17 cellular contexts compared by ENCODE assay signal in genomic region chr2:218069606-218070300, GRCh38. TPM values are rescaled to one million over a fixed set of nuclear protein-coding genes. Genes with fewer than 3 reads are reported as not detected.
DNase-seq lines count a peak whose midpoint lies in the region; ATAC-seq and TF ChIP-seq lines count a peak whose summit lies in the region.
"Had no signal": no experiment of that assay in that cellular context is flagged by ENCODE, and none has a peak within 500 bp of the region (broad histone marks: within the 10 kb centered on the region; RNA-seq: fewer than 3 reads in every experiment).

No MANE protein-coding gene starts in this region.

- H3K9me3 Mint-ChIP-seq in T-helper 2 cell treated with Interferon-gamma antibody and Interleukin-4, amounts not matched to agents 5 μg/mL and 100 μg/mL, for 36 hours, result no peaks in the 10 kb centered on the region
- no peaks in the 10 kb centered on the region for H3K9me3 Mint-ChIP-seq in CD8-positive, alpha-beta memory T cell
- H3K9me3 Mint-ChIP-seq in T-cell, result no peaks in the 10 kb centered on the region
- no peaks in the 10 kb centered on the region for H3K9me3 Mint-ChIP-seq in stimulated activated naive B cell treated with anti-CD40 and anti-IgM and Interleukin-4, amounts not matched to agents 10 μg/mL and 1 μg/mL and 100 μg/mL, for 72 hours
- H3K9me3 Mint-ChIP-seq: CD4-positive, alpha-beta T cell had no signal

- no peak for ATAC-seq in T-cell (replicated peaks in 1 of 4)
- ATAC-seq in stimulated activated naive B cell treated with anti-CD40 and anti-IgM and Interleukin-4, amounts not matched to agents 10 μg/mL and 1 μg/mL and 100 μg/mL, for 72 hours (replicated peaks), result no peak

- POLR2A ChIA-PET in CD8-positive, alpha-beta memory T cell (lab: Charles Lee), result no interaction called here
- POLR2A ChIA-PET in T-cell (lab: Charles Lee), result no interaction called here

- peaks cover 4% of the 10 kb centered on the region for H3K27me3 Mint-ChIP-seq in T-helper 2 cell treated with Interferon-gamma antibody and Interleukin-4, amounts not matched to agents 5 μg/mL and 100 μg/mL, for 36 hours (ENCODE audit: low read depth)
- H3K27me3 Mint-ChIP-seq in CD8-positive, alpha-beta memory T cell, result peaks cover 14 to 32% of the 10 kb centered on the region in 2 donors
- H3K27me3 Mint-ChIP-seq in T-cell, result peaks cover 16 to 18% of the 10 kb centered on the region in 2 donors
- H3K27me3 Mint-ChIP-seq in stimulated activated naive B cell treated with anti-CD40 and anti-IgM and Interleukin-4, amounts not matched to agents 10 μg/mL and 1 μg/mL and 100 μg/mL, for 72 hours, result peaks cover 37 to 46% of the 10 kb centered on the region in 2 donors

- H3K27ac ChIP-seq in CD8-positive, alpha-beta memory T cell (ENCODE audit: low read depth, low read length), result no peak overlapping the region
- no peak overlapping the region for H3K27ac ChIP-seq in esophagus muscularis mucosa (replicated peaks in 1 of 4)
- H3K27ac ChIP-seq: 22Rv1, GM23248 had no signal

- peaks cover 4% of the 10 kb centered on the region for H3K4me1 Mint-ChIP-seq in T-helper 2 cell treated with Interferon-gamma antibody and Interleukin-4, amounts not matched to agents 5 μg/mL and 100 μg/mL, for 36 hours (ENCODE audit: low read depth)
- peaks cover 3 to 13% (median 8%) of the 10 kb centered on the region in 3 donors for H3K4me1 Mint-ChIP-seq in CD8-positive, alpha-beta memory T cell
- peaks cover 8 to 22% (median 11%) of the 10 kb centered on the region in 3 donors for H3K4me1 Mint-ChIP-seq in T-cell
- peaks cover 11 to 19% of the 10 kb centered on the region in 2 donors for H3K4me1 Mint-ChIP-seq in stimulated activated naive B cell treated with anti-CD40 and anti-IgM and Interleukin-4, amounts not matched to agents 10 μg/mL and 1 μg/mL and 100 μg/mL, for 72 hours

- DNase-seq in T-helper 2 cell treated with Interferon-gamma antibody and Interleukin-4, amounts not matched to agents 5 μg/mL and 100 μg/mL, for 36 hours (ENCODE audit: low spot score), result no peak
- no peak for DNase-seq in T-helper 2 cell
- DNase-seq in CD8-positive, alpha-beta memory T cell, result no peak
- no peak for DNase-seq in T-cell
- peak; percentile 78 for DNase-seq in esophagus muscularis mucosa (ENCODE audit: extremely low spot score)
- DNase-seq in stimulated activated naive B cell treated with anti-CD40 and anti-IgM and Interleukin-4, amounts not matched to agents 10 μg/mL and 1 μg/mL and 100 μg/mL, for 72 hours, result no peak
- DNase-seq in NCI-H345 treated with DMSO at 0.1 percent for 48 hours (lab: John Stamatoyannopoulos, UW; ENCODE audit: unreplicated experiment), result no peak
- no peak for DNase-seq in hypothalamus (lab: John Stamatoyannopoulos, UW)
- DNase-seq: GM23248, NCI-H1436 treated with DMSO at 0.1 percent for 48 hours, NCI-H2081, NCI-H510A had no signal

- H3K9me3 ChIP-seq in CD8-positive, alpha-beta memory T cell (ENCODE audit: low read length), result no peaks in the 10 kb centered on the region
- no peaks in the 10 kb centered on the region for H3K9me3 ChIP-seq in esophagus muscularis mucosa
- H3K9me3 ChIP-seq: BE2C had no signal

- no peaks in the 10 kb centered on the region for H3K36me3 Mint-ChIP-seq in T-helper 2 cell treated with Interferon-gamma antibody and Interleukin-4, amounts not matched to agents 5 μg/mL and 100 μg/mL, for 36 hours (ENCODE audit: low read depth)
- no peaks in the 10 kb centered on the region for H3K36me3 Mint-ChIP-seq in CD8-positive, alpha-beta memory T cell
- no peaks in the 10 kb centered on the region for H3K36me3 Mint-ChIP-seq in T-cell
- H3K36me3 Mint-ChIP-seq in stimulated activated naive B cell treated with anti-CD40 and anti-IgM and Interleukin-4, amounts not matched to agents 10 μg/mL and 1 μg/mL and 100 μg/mL, for 72 hours, result no peaks in the 10 kb centered on the region

- H3K4me3 ChIP-seq in CD8-positive, alpha-beta memory T cell (ENCODE audit: low read length), result no peak overlapping the region
- H3K4me3 ChIP-seq in esophagus muscularis mucosa, result no peak overlapping the region
- H3K4me3 ChIP-seq: GM23248 had no signal

- intact Hi-C loops in esophagus muscularis mucosa (cut with DNase I), result no loop called here

- peaks cover 5% of the 10 kb centered on the region for H3K4me1 ChIP-seq in CD8-positive, alpha-beta memory T cell (ENCODE audit: insufficient read depth, low read length)
- H3K4me1 ChIP-seq in esophagus muscularis mucosa, result peaks cover 0 to 11% (median 9%) of the 10 kb centered on the region in 4 donors
- H3K4me1 ChIP-seq: BE2C had no signal

- 87% methylated on average over 9 of the region's 9 CpGs for WGBS in esophagus muscularis mucosa

- TF ChIP-seq CTCF in esophagus muscularis mucosa (IDR thresholded peaks at IDR 0.05), result no peak

- peak overlapping the region; percentile 16 for H3K27ac Mint-ChIP-seq in T-helper 2 cell treated with Interferon-gamma antibody and Interleukin-4, amounts not matched to agents 5 μg/mL and 100 μg/mL, for 36 hours
- no peak overlapping the region for H3K27ac Mint-ChIP-seq in CD8-positive, alpha-beta memory T cell
- no peak overlapping the region for H3K27ac Mint-ChIP-seq in T-cell
- no peak overlapping the region for H3K27ac Mint-ChIP-seq in stimulated activated naive B cell treated with anti-CD40 and anti-IgM and Interleukin-4, amounts not matched to agents 10 μg/mL and 1 μg/mL and 100 μg/mL, for 72 hours
- H3K27ac Mint-ChIP-seq: CD4-positive, alpha-beta T cell had no signal

- TF ChIP-seq POLR2A in esophagus muscularis mucosa (IDR thresholded peaks at IDR 0.05; ENCODE audit: low read depth), result no peak

- H3K27me3 ChIP-seq in CD8-positive, alpha-beta memory T cell (ENCODE audit: insufficient read depth, low read length, poor library complexity, severe bottlenecking), result peaks cover 4% of the 10 kb centered on the region
- peaks cover 0 to 26% (median 0%) of the 10 kb centered on the region in 4 donors for H3K27me3 ChIP-seq in esophagus muscularis mucosa
- H3K27me3 ChIP-seq: BE2C had no signal

- H3K36me3 ChIP-seq in CD8-positive, alpha-beta memory T cell (ENCODE audit: insufficient read depth, low read length), result no peaks in the 10 kb centered on the region
- no peaks in the 10 kb centered on the region for H3K36me3 ChIP-seq in esophagus muscularis mucosa
- H3K36me3 ChIP-seq: BE2C had no signal

- peak overlapping the region; percentile 30 for H3K4me3 Mint-ChIP-seq in T-helper 2 cell treated with Interferon-gamma antibody and Interleukin-4, amounts not matched to agents 5 μg/mL and 100 μg/mL, for 36 hours
- peak overlapping the region in 5 of 7 donors; percentile 66 to 77 (median 69) for H3K4me3 Mint-ChIP-seq in CD8-positive, alpha-beta memory T cell
- peak overlapping the region in 2 of 3 donors; percentile 43 to 64 for H3K4me3 Mint-ChIP-seq in T-cell
- H3K4me3 Mint-ChIP-seq in stimulated activated naive B cell treated with anti-CD40 and anti-IgM and Interleukin-4, amounts not matched to agents 10 μg/mL and 1 μg/mL and 100 μg/mL, for 72 hours, result peak overlapping the region in 1 of 2 donors; percentile 11

- CTCF ChIA-PET in CD8-positive, alpha-beta memory T cell (lab: Charles Lee), result interaction anchor here (1.1 to 1.4 kb wide), 4 partner anchors 12 to 28 kb away, joined by 3 to 5 read pairs (median 4); no protein-coding TSS in a partner anchor
- CTCF ChIA-PET in T-cell (lab: Charles Lee), result interaction anchor here in 1 of 2 donors (0.7 kb wide), 1 partner anchor 70 kb away, joined by 3 read pairs; no protein-coding TSS in a partner anchor

- TF ChIP-seq EP300 in esophagus muscularis mucosa (IDR thresholded peaks at IDR 0.05), result no peak

RNA-seq across cellular contexts. Expression of gene RUFY4, which starts 0.7 kb away (rescaled TPM):
- not detected for total RNA-seq in CD8-positive, alpha-beta memory T cell
- polyA plus RNA-seq in CD8-positive, alpha-beta memory T cell, result not detected
- total RNA-seq in T-cell (1 to 10 TPM in 1 of 5 donors, under 1 TPM in 4; 0.18 to 1.0 (median 0.65) TPM), esophagus muscularis mucosa (under 1 TPM in 1 of 4 donors, not detected in 3; 0.11 TPM)
- total RNA-seq: G401, GM23248 had no signal
- polyA plus RNA-seq: AG04450, GM23248 had no signal

RNA-seq across cellular contexts. Expression of gene CXCR2, which starts 56.1 kb away (rescaled TPM):
- total RNA-seq in CD8-positive, alpha-beta memory T cell, result not detected
- polyA plus RNA-seq in CD8-positive, alpha-beta memory T cell, result 0.85 TPM
- under 1 TPM in 3 of 5 donors, not detected in 2; 0.46 to 0.56 (median 0.54) TPM for total RNA-seq in T-cell
- total RNA-seq in esophagus muscularis mucosa, result 1 to 10 TPM in 1 of 4 donors, under 1 TPM in 2, not detected in 1; 0.11 to 2.8 (median 0.42) TPM
- total RNA-seq: CD4-positive, alpha-beta T cell; G401; GM23248 had no signal
- polyA plus RNA-seq: AG04450, GM23248 had no signal
